ENCODE assay signal across 10 cellular contexts in the genomic region with DNA sequence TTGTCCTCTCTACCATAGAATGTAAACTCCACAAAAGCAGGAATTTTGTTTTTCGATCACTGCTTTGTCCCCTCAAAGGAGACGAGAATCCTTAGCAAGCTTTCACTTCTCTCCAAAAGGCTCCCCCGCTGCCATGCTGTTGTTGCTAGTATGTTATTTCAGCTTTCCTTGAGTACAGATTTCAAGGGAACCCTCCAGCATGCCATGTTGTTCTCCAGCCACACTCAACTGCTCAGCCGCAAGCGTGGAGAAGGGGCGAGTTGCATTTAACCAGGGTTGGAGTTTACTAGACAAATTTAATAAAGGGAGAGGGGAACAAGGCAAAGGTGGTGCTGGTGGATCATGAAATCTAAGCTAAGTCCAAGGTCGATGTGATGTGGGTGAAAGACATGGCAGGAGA.
"Had no signal": no experiment of that assay in that cellular context is flagged by ENCODE, and none has a peak within 500 bp of the region (broad histone marks: within the 10 kb centered on the region; RNA-seq: fewer than 3 reads in every experiment).

No MANE protein-coding gene starts in this region.

- ATAC-seq: HCT116, K562 had no signal

- H3K27ac Mint-ChIP-seq: HFFc6 had no signal

- H3K9me3 Mint-ChIP-seq: HFFc6 had no signal

- H3K27ac ChIP-seq: GM23248 had no signal

- FAIRE-seq: HTR-8/SVneo, K562 had no signal

- H3K4me3 ChIP-seq: GM23248, HAP-1, K562 had no signal

- H2AFZ ChIP-seq: GM23248 had no signal

- DNase-seq: GM23248, GOT3, H7, HFFc6, IMR-90, KG1 had no signal

- H3K4me3 Mint-ChIP-seq: HFFc6 had no signal

- H3K9me3 ChIP-seq: HAP-1 had no signal

- H3K4me1 ChIP-seq: HAP-1 had no signal

- H3K9ac ChIP-seq: GM23248 had no signal
